In the genomic region with DNA sequence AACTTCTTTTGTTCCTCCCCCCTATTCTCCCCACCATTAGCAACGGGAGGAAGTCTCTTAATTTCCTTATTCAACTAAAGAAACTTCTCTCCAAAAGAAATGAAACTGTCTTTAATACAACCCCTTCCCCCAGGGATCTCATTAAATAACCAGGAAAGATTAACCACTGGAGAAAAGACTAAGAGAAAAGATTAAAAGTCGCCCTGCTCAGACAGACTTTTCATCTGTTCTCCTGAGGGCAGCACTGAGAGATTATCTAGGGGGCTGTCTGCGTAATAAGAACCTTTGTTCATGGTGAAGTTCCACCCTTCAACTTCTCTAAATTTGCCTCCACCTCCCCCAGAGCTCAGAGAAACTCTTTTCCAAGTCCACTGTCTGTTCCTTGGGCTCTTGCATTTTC, we compare ENCODE assay signal across 2 cellular contexts.
TF ChIP-seq lines count a peak whose summit lies in the region.

No MANE protein-coding gene starts in this region.

TF ChIP-seq in IMR-90, 13 proteins besides CTCF, POLR2A, EP300 and RAD21 (continued from another document):
- TF ChIP-seq, protein P1, sequence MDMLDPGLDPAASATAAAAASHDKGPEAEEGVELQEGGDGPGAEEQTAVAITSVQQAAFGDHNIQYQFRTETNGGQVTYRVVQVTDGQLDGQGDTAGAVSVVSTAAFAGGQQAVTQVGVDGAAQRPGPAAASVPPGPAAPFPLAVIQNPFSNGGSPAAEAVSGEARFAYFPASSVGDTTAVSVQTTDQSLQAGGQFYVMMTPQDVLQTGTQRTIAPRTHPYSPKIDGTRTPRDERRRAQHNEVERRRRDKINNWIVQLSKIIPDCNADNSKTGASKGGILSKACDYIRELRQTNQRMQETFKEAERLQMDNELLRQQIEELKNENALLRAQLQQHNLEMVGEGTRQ (IDR thresholded peaks at IDR 0.05; ENCODE audit: low read depth, low read length): no peak
- TF ChIP-seq MAZ (IDR thresholded peaks at IDR 0.05; ENCODE audit: borderline replicate concordance, low read depth, low read length) (no peak), RCOR1 (IDR thresholded peaks at IDR 0.05; ENCODE audit: insufficient replicate concordance, low read length) (no peak), MXI1 (IDR thresholded peaks at IDR 0.05; ENCODE audit: borderline replicate concordance, low read depth, low read length) (no peak), FOS (IDR thresholded peaks at IDR 0.05; ENCODE audit: low read depth, low read length) (no peak), SMC3 (IDR thresholded peaks at IDR 0.05; ENCODE audit: low read depth, low read length) (no peak), CEBPB (IDR thresholded peaks at IDR 0.05; ENCODE audit: low read depth, low read length) (no peak), RFX5 (IDR thresholded peaks at IDR 0.05; ENCODE audit: low read depth, low read length) (no peak)
- TF ChIP-seq, protein P2, sequence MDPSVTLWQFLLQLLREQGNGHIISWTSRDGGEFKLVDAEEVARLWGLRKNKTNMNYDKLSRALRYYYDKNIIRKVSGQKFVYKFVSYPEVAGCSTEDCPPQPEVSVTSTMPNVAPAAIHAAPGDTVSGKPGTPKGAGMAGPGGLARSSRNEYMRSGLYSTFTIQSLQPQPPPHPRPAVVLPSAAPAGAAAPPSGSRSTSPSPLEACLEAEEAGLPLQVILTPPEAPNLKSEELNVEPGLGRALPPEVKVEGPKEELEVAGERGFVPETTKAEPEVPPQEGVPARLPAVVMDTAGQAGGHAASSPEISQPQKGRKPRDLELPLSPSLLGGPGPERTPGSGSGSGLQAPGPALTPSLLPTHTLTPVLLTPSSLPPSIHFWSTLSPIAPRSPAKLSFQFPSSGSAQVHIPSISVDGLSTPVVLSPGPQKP (IDR thresholded peaks at IDR 0.05; ENCODE audit: borderline replicate concordance, low read depth, low read length): no peak

TF ChIP-seq in WTC11, 78 proteins besides CTCF, POLR2A, EP300 and RAD21 (continued from another document):
- TF ChIP-seq, protein P3, sequence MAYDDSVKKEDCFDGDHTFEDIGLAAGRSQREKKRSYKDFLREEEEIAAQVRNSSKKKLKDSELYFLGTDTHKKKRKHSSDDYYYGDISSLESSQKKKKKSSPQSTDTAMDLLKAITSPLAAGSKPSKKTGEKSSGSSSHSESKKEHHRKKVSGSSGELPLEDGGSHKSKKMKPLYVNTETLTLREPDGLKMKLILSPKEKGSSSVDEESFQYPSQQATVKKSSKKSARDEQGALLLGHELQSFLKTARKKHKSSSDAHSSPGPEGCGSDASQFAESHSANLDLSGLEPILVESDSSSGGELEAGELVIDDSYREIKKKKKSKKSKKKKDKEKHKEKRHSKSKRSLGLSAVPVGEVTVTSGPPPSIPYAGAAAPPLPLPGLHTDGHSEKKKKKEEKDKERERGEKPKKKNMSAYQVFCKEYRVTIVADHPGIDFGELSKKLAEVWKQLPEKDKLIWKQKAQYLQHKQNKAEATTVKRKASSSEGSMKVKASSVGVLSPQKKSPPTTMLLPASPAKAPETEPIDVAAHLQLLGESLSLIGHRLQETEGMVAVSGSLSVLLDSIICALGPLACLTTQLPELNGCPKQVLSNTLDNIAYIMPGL (CRISPR knock-in tag; IDR thresholded peaks at IDR 0.05): no peak
- TF ChIP-seq, protein P4, sequence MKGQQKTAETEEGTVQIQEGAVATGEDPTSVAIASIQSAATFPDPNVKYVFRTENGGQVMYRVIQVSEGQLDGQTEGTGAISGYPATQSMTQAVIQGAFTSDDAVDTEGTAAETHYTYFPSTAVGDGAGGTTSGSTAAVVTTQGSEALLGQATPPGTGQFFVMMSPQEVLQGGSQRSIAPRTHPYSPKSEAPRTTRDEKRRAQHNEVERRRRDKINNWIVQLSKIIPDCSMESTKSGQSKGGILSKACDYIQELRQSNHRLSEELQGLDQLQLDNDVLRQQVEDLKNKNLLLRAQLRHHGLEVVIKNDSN (CRISPR knock-in tag; IDR thresholded peaks at IDR 0.05): no peak
- no peak for TF ChIP-seq ZNF317 (CRISPR knock-in tag; IDR thresholded peaks at IDR 0.05; ENCODE audit: borderline replicate concordance, low read depth)
- TF ChIP-seq, protein P5, sequence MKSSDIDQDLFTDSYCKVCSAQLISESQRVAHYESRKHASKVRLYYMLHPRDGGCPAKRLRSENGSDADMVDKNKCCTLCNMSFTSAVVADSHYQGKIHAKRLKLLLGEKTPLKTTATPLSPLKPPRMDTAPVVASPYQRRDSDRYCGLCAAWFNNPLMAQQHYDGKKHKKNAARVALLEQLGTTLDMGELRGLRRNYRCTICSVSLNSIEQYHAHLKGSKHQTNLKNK (CRISPR knock-in tag; IDR thresholded peaks at IDR 0.05): no peak
- no peak for TF ChIP-seq GTF2I (CRISPR knock-in tag; conservative IDR thresholded peaks at IDR 0.05)
- TF ChIP-seq IRF2 (CRISPR knock-in tag; IDR thresholded peaks at IDR 0.05; ENCODE audit: borderline replicate concordance, low read depth): no peak
- TF ChIP-seq, protein P6, sequence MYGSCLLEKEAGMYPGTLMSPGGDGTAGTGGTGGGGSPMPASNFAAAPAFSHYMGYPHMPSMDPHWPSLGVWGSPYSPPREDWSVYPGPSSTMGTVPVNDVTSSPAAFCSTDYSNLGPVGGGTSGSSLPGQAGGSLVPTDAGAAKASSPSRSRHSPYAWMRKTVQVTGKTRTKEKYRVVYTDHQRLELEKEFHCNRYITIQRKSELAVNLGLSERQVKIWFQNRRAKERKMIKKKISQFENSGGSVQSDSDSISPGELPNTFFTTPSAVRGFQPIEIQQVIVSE (CRISPR knock-in tag; IDR thresholded peaks at IDR 0.05; ENCODE audit: borderline replicate concordance): no peak
- TF ChIP-seq ATF1 (CRISPR knock-in tag; IDR thresholded peaks at IDR 0.05): no peak
- no peak for TF ChIP-seq FOXK1 (CRISPR knock-in tag; IDR thresholded peaks at IDR 0.05)
- TF ChIP-seq NR2C2 (CRISPR knock-in tag; IDR thresholded peaks at IDR 0.05): no peak
- TF ChIP-seq ZNF396 (CRISPR knock-in tag; IDR thresholded peaks at IDR 0.05; ENCODE audit: borderline replicate concordance): no peak
